In genomic region chr5:139636975-139637408, GRCh38 we compare ENCODE assay signal across 8 cellular contexts. TPM values are rescaled to one million over a fixed set of nuclear protein-coding genes. Genes with fewer than 3 reads are reported as not detected.
A peak's percentile ranks its signal among the peaks of the same experiment; 100 is the strongest.
DNase-seq lines count a peak whose midpoint lies in the region; ATAC-seq and TF ChIP-seq lines count a peak whose summit lies in the region.

No MANE protein-coding gene starts in this region.

- H3K4me1 Mint-ChIP-seq in activated CD8-positive, alpha-beta T cell treated with anti-CD3 and anti-CD28 coated beads for 36 hours (ENCODE audit: low read depth), result peaks cover 50% of the 10 kb centered on the region

- peaks cover 43% of the 10 kb centered on the region for H3K4me1 ChIP-seq in hepatocyte (ENCODE audit: insufficient read depth)
- H3K4me1 ChIP-seq in skeletal muscle tissue (ENCODE audit: control insufficient read depth in 3 of 3, insufficient read depth in 3 of 3, low read length in 3 of 3), result peaks cover 63 to 73% (median 70%) of the 10 kb centered on the region in 3 donors

- H4K20me1 ChIP-seq in hepatocyte (ENCODE audit: insufficient read depth, poor library complexity, severe bottlenecking), result no peaks in the 10 kb centered on the region

- DNase-seq in EL (peak; percentile 51), hepatocyte (ENCODE audit: low spot score) (peak; percentile 20), GM19238 (ENCODE audit: insufficient read length, low spot score) (no peak), posterior cingulate gyrus (no peak)
- peak; percentile 74 for DNase-seq in activated CD8-positive, alpha-beta T cell treated with anti-CD3 and anti-CD28 coated beads for 36 hours

- peak; percentile 19 for ATAC-seq in HG02884 (IDR thresholded peaks at IDR 0.05; ENCODE audit: unreplicated experiment)
- peak; percentile 71 for ATAC-seq in activated CD8-positive, alpha-beta T cell treated with anti-CD3 and anti-CD28 coated beads for 36 hours
- ATAC-seq in GM21390 (IDR thresholded peaks at IDR 0.05; ENCODE audit: unreplicated experiment), result no peak

- CTCF ChIA-PET in activated CD8-positive, alpha-beta T cell treated with anti-CD3 and anti-CD28 coated beads for 36 hours (lab: Charles Lee), result interaction anchor here (1.6 to 9.9 kb wide), 7 partner anchors 10 to 140 kb away, joined by 3 to 211 read pairs (median 52); partner anchors contain the start of gene CXXC5

- no peak for TF ChIP-seq CTCF in activated CD8-positive, alpha-beta T cell treated with anti-CD3 and anti-CD28 coated beads for 36 hours (IDR thresholded peaks at IDR 0.05)
- TF ChIP-seq CTCF in hepatocyte (IDR thresholded peaks at IDR 0.05; ENCODE audit: poor library complexity), result no peak

- peaks cover 13% of the 10 kb centered on the region for H3K79me2 ChIP-seq in hepatocyte

- no peaks in the 10 kb centered on the region for H3K9me2 ChIP-seq in hepatocyte (replicated peaks; ENCODE audit: insufficient read depth)

- H3K27me3 Mint-ChIP-seq in activated CD8-positive, alpha-beta T cell treated with anti-CD3 and anti-CD28 coated beads for 36 hours, result no peaks in the 10 kb centered on the region

- H3K9ac ChIP-seq in skeletal muscle tissue (ENCODE audit: low read depth in 1 of 3, low read length in 3 of 3), result peak overlapping the region; percentile 62 to 78 (median 67)

- POLR2A ChIA-PET in activated CD8-positive, alpha-beta T cell treated with anti-CD3 and anti-CD28 coated beads for 36 hours (lab: Charles Lee), result interaction anchor here (0.7 to 6.6 kb wide), 9 partner anchors 13 to 131 kb away, joined by 3 to 87 read pairs (median 3); partner anchors contain the start of gene CXXC5

- H3K36me3 Mint-ChIP-seq in activated CD8-positive, alpha-beta T cell treated with anti-CD3 and anti-CD28 coated beads for 36 hours (ENCODE audit: low read depth), result peaks cover 1% of the 10 kb centered on the region

- H3K4me3 ChIP-seq in hepatocyte (peak overlapping the region; percentile 42), skeletal muscle tissue (ENCODE audit: low read length in 3 of 3) (peak overlapping the region; percentile 64 to 83 (median 64))

- peak overlapping the region; percentile 90 for H3K27ac Mint-ChIP-seq in activated CD8-positive, alpha-beta T cell treated with anti-CD3 and anti-CD28 coated beads for 36 hours

- no peaks in the 10 kb centered on the region for H3K27me3 ChIP-seq in hepatocyte
- H3K27me3 ChIP-seq in skeletal muscle tissue (ENCODE audit: control insufficient read depth in 3 of 3, insufficient read depth in 3 of 3, low read length in 3 of 3), result no peaks in the 10 kb centered on the region

- H3K27ac ChIP-seq in hepatocyte, result peak overlapping the region; percentile 93
- H3K27ac ChIP-seq in skeletal muscle tissue (ENCODE audit: low read depth, low read length), result peak overlapping the region; percentile 98

- intact Hi-C loops in activated CD8-positive, alpha-beta T cell treated with anti-CD3 and anti-CD28 coated beads for 36 hours (cut with micrococcal nuclease), result loop anchor here (1.0 to 5.0 kb wide), 2 partner anchors 12 to 110 kb away; no protein-coding TSS in a partner anchor
- intact Hi-C loops in posterior cingulate gyrus (cut with DNase I), result loop anchor here (1.0 to 10.0 kb wide), 2 partner anchors 11 to 122 kb away; partner anchors contain the start of gene CXXC5

- H3K36me3 ChIP-seq in hepatocyte (replicated peaks; ENCODE audit: insufficient read depth, low read depth) (no peaks in the 10 kb centered on the region), skeletal muscle tissue (ENCODE audit: control insufficient read depth in 3 of 3, insufficient read depth in 3 of 3, low read length in 3 of 3) (peaks cover 0 to 3% (median 0%) of the 10 kb centered on the region in 3 donors)

- H3K4me3 Mint-ChIP-seq in activated CD8-positive, alpha-beta T cell treated with anti-CD3 and anti-CD28 coated beads for 36 hours, result peak overlapping the region; percentile 55

- peak overlapping the region; percentile 67 for H2AFZ ChIP-seq in hepatocyte

- H3K9me3 Mint-ChIP-seq in activated CD8-positive, alpha-beta T cell treated with anti-CD3 and anti-CD28 coated beads for 36 hours, result no peaks in the 10 kb centered on the region

- H3K9me3 ChIP-seq in hepatocyte (ENCODE audit: low read depth) (no peaks in the 10 kb centered on the region), skeletal muscle tissue (ENCODE audit: control insufficient read depth in 3 of 3, low read length in 3 of 3) (no peaks in the 10 kb centered on the region)

- WGBS in hepatocyte (ENCODE audit: low lambda C conversion rate, missing lambda C conversion rate), result 4% methylated on average over 6 of the region's 6 CpGs

- H3K4me2 ChIP-seq in hepatocyte, result peak overlapping the region; percentile 94

RNA-seq across cellular contexts. Expression of gene CXXC5, which starts 11.2 kb away (rescaled TPM):
- 1 to 10 TPM; 3.5 to 4.3 TPM for total RNA-seq in activated CD8-positive, alpha-beta T cell treated with anti-CD3 and anti-CD28 coated beads for 36 hours
- total RNA-seq in hepatocyte (90.9 and 110 TPM in 2 replicates), skeletal muscle tissue (66.8 TPM)
- 98.7 and 106 TPM in 2 replicates for polyA plus RNA-seq in hepatocyte

Comparison
In these comparisons a context has a peak if more than half of its experiments do, and no peak if none do; other contexts are left out.
1. DNase-seq: peak in EL (single experiment), activated CD8-positive, alpha-beta T cell treated with anti-CD3 and anti-CD28 coated beads for 36 hours (single experiment) and hepatocyte (single experiment); none in GM19238 (single experiment) and posterior cingulate gyrus (0 of 10).
2. RNA of gene CXXC5, which starts 11.2 kb away (total RNA-seq): 90.9 to 110 TPM in hepatocyte and 66.8 TPM in skeletal muscle tissue (single experiment); 3.5 to 4.3 TPM in activated CD8-positive, alpha-beta T cell treated with anti-CD3 and anti-CD28 coated beads for 36 hours; every median in the first group is over 10 times any median in the second.